8 cellular contexts compared by ENCODE assay signal in genomic region chr14:35215110-35215872, GRCh38.
DNase-seq lines count a peak whose midpoint lies in the region; ATAC-seq, FAIRE-seq and TF ChIP-seq lines count a peak whose summit lies in the region.

No MANE protein-coding gene starts in this region.

- H3K4me1 ChIP-seq in SK-N-SH (ENCODE audit: control insufficient read depth in 1 of 2, insufficient read depth in 2 of 2, low read depth in 1 of 2, low read length in 1 of 2) (peaks cover 0 to 17% of the 10 kb centered on the region in 2 experiments; a peak in 3 of 4 replicates), small intestine (ENCODE audit: control insufficient read depth in 2 of 2, insufficient read depth in 1 of 2, low read depth in 1 of 2, low read length in 1 of 2) (no peaks in the 10 kb centered on the region)

- peaks cover 2% of the 10 kb centered on the region for H3K36me3 Mint-ChIP-seq in activated CD8-positive, alpha-beta T cell treated with anti-CD3 and anti-CD28 coated beads for 36 hours (ENCODE audit: low read depth)

- no peak overlapping the region for H3K9ac ChIP-seq in SK-N-SH

- H3K4me3 ChIP-seq in SK-N-SH (ENCODE audit: low read depth in 2 of 2, low read length in 1 of 2) (no peak overlapping the region), small intestine (ENCODE audit: low read depth in 1 of 2, low read length in 2 of 2) (no peak overlapping the region)

- H3K9me2 ChIP-seq in SK-N-SH, result no peaks in the 10 kb centered on the region

- H3K4me2 ChIP-seq in SK-N-SH, result no peak overlapping the region

- H3K27me3 Mint-ChIP-seq in activated CD8-positive, alpha-beta T cell treated with anti-CD3 and anti-CD28 coated beads for 36 hours, result no peaks in the 10 kb centered on the region

- no peak overlapping the region for H3K4me3 Mint-ChIP-seq in activated CD8-positive, alpha-beta T cell treated with anti-CD3 and anti-CD28 coated beads for 36 hours

- H3K9me3 ChIP-seq in SK-N-SH (no peaks in the 10 kb centered on the region), small intestine (ENCODE audit: control insufficient read depth, low read depth) (no peaks in the 10 kb centered on the region)

- peaks cover 8% of the 10 kb centered on the region for H3F3A ChIP-seq in SK-N-SH (replicated peaks; ENCODE audit: insufficient read depth)

- no peak overlapping the region for H2AFZ ChIP-seq in SK-N-SH (ENCODE audit: low read depth)

- no peak for TF ChIP-seq EP300 in SK-N-SH (IDR thresholded peaks at IDR 0.05; ENCODE audit: borderline replicate concordance in 1 of 2, low read depth in 1 of 2, low read length in 1 of 2)

- H3K27ac ChIP-seq in SK-N-SH (ENCODE audit: low read depth in 2 of 2, low read length in 1 of 2), result peak overlapping the region in 1 of 2 experiments; percentile 58; a peak in 1 of 4 replicates
- no peak overlapping the region for H3K27ac ChIP-seq in small intestine (ENCODE audit: low read depth in 1 of 2, low read length in 1 of 2)

- no peaks in the 10 kb centered on the region for H4K20me1 ChIP-seq in SK-N-SH (ENCODE audit: insufficient read depth)

- intact Hi-C loops in activated CD8-positive, alpha-beta T cell treated with anti-CD3 and anti-CD28 coated beads for 36 hours (cut with micrococcal nuclease), result no loop called here

- peak; percentile 29 for DNase-seq in A172 (ENCODE audit: low spot score)
- DNase-seq in SK-N-SH, result no peak
- peak; percentile 30 for DNase-seq in glomerular visceral epithelial cell (ENCODE audit: extremely low spot score)
- DNase-seq in small intestine, result peak; percentile 40
- DNase-seq in activated CD8-positive, alpha-beta T cell treated with anti-CD3 and anti-CD28 coated beads for 36 hours, result no peak
- DNase-seq in epidermal melanocyte (ENCODE audit: insufficient read length, low spot score), result no peak

- CTCF ChIA-PET in SK-N-SH (lab: Yijun Ruan, JAX), result interaction anchor here (0.9 to 1.6 kb wide), 13 partner anchors 14 to 603 kb away, joined by 3 to 9 read pairs (median 3); partner anchors contain the start of gene NFKBIA
- CTCF ChIA-PET in activated CD8-positive, alpha-beta T cell treated with anti-CD3 and anti-CD28 coated beads for 36 hours (lab: Charles Lee), result interaction anchor here (0.8 to 1.9 kb wide), 17 partner anchors 10 to 207 kb away, joined by 3 to 11 read pairs (median 5); partner anchors contain the start of gene PSMA6

- no peaks in the 10 kb centered on the region for H3K27me3 ChIP-seq in SK-N-SH (ENCODE audit: insufficient read depth)
- H3K27me3 ChIP-seq in small intestine (ENCODE audit: control insufficient read depth in 2 of 2, insufficient read depth in 2 of 2, low read length in 2 of 2), result no peaks in the 10 kb centered on the region

- POLR2A ChIA-PET in SK-N-SH (lab: Yijun Ruan, JAX), result interaction anchor here (0.6 kb wide), 1 partner anchor 189 kb away, joined by 3 read pairs; the partner anchor contains the start of gene NFKBIA
- POLR2A ChIA-PET in activated CD8-positive, alpha-beta T cell treated with anti-CD3 and anti-CD28 coated beads for 36 hours (lab: Charles Lee), result interaction anchor here (0.6 to 1.1 kb wide), 3 partner anchors 9 to 233 kb away, joined by 3 to 4 read pairs (median 4); no protein-coding TSS in a partner anchor

- no peak overlapping the region for H3K27ac Mint-ChIP-seq in activated CD8-positive, alpha-beta T cell treated with anti-CD3 and anti-CD28 coated beads for 36 hours

- H3K36me3 ChIP-seq in SK-N-SH (replicated peaks in 1 of 2; ENCODE audit: control insufficient read depth in 1 of 2, insufficient read depth in 2 of 2, low read length in 1 of 2), result peaks cover 0 to 5% of the 10 kb centered on the region in 2 experiments
- peaks cover 0 to 2% of the 10 kb centered on the region in 2 donors for H3K36me3 ChIP-seq in small intestine (ENCODE audit: control insufficient read depth in 2 of 2, insufficient read depth in 2 of 2, low read length in 2 of 2)

- H3K4me1 Mint-ChIP-seq in activated CD8-positive, alpha-beta T cell treated with anti-CD3 and anti-CD28 coated beads for 36 hours (ENCODE audit: low read depth), result peaks cover 12% of the 10 kb centered on the region

- FAIRE-seq in small intestine (lab: Jason Lieb, UNC), result no peak

- peak; percentile 56 for TF ChIP-seq RAD21 in SK-N-SH (IDR thresholded peaks at IDR 0.05; ENCODE audit: low read length)

- no peaks in the 10 kb centered on the region; the same call in 1 of the 2 replicates for H3K79me2 ChIP-seq in SK-N-SH (ENCODE audit: insufficient read depth)

- TF ChIP-seq CTCF in GM12872 (IDR thresholded peaks at IDR 0.05; ENCODE audit: insufficient read depth, low read depth, low read length) (peak; percentile 9; the same call in 1 of the 3 replicates), SK-N-SH (IDR thresholded peaks at IDR 0.05) (peak; percentile 65)
- TF ChIP-seq CTCF in activated CD8-positive, alpha-beta T cell treated with anti-CD3 and anti-CD28 coated beads for 36 hours (IDR thresholded peaks at IDR 0.05), result no peak

- 86% methylated on average over 6 of the region's 6 CpGs for WGBS in SK-N-SH (ENCODE audit: low lambda C conversion rate)
- 84 to 94% (median 93%) methylated on average over 6 of the region's 6 CpGs for WGBS in small intestine, 3 donors

- no peaks in the 10 kb centered on the region for H3K9me3 Mint-ChIP-seq in activated CD8-positive, alpha-beta T cell treated with anti-CD3 and anti-CD28 coated beads for 36 hours

- no peak for ATAC-seq in activated CD8-positive, alpha-beta T cell treated with anti-CD3 and anti-CD28 coated beads for 36 hours
- no peak for ATAC-seq in HG02623 (IDR thresholded peaks at IDR 0.05; ENCODE audit: unreplicated experiment)

TF ChIP-seq in SK-N-SH, 30 proteins besides CTCF, POLR2A, EP300 and RAD21:
- TF ChIP-seq SMC3 (IDR thresholded peaks at IDR 0.05; ENCODE audit: low read depth, low read length) (peak; percentile 11; the same call in 1 of the 2 replicates), RCOR1 (IDR thresholded peaks at IDR 0.05; ENCODE audit: low read length) (no peak)
TF ChIP-seq in SK-N-SH: peak in this region for 1.

Comparison
In these comparisons a context has a peak if more than half of its experiments do, and no peak if none do; other contexts are left out.
1. DNase-seq: peak in A172 (single experiment), glomerular visceral epithelial cell (single experiment) and small intestine (single experiment); none in SK-N-SH (single experiment), activated CD8-positive, alpha-beta T cell treated with anti-CD3 and anti-CD28 coated beads for 36 hours (single experiment) and epidermal melanocyte (single experiment).